8 cellular contexts compared by ENCODE assay signal in genomic region chr19:35644987-35645679, GRCh38. TPM values are rescaled to one million over a fixed set of nuclear protein-coding genes. Genes with fewer than 3 reads are reported as not detected.
DNase-seq lines count a peak whose midpoint lies in the region; ATAC-seq and TF ChIP-seq lines count a peak whose summit lies in the region.

No MANE protein-coding gene starts in this region.

- peaks cover 5 to 29% (median 18%) of the 10 kb centered on the region in 4 donors for H3K4me1 ChIP-seq in liver (ENCODE audit: control insufficient read depth in 4 of 4, insufficient read depth in 4 of 4, low read length in 3 of 4)

- no peaks in the 10 kb centered on the region for H3K9me3 Mint-ChIP-seq in chondrocyte (ENCODE audit: low read depth)

- no peak for DNase-seq in GM12864 (ENCODE audit: low read depth)
- DNase-seq in NCI-H2171 treated with DMSO at 0.1 percent for 48 hours (lab: John Stamatoyannopoulos, UW): peak; percentile 65
- peak; percentile 56 for DNase-seq in activated CD4-positive, alpha-beta T cell treated with anti-CD3 and anti-CD28 coated beads for 1 hour
- DNase-seq in chondrocyte (ENCODE audit: low spot score): no peak
- peak; percentile 75 to 83 for DNase-seq in stimulated activated CD4-positive, alpha-beta T cell treated with anti-CD3 and anti-CD28 coated beads, Interleukin-4, amount 100 ng/mL, for 4 hours

- H3K36me3 Mint-ChIP-seq in chondrocyte (ENCODE audit: low read depth): no peaks in the 10 kb centered on the region

- no peak for TF ChIP-seq RAD21 in liver (IDR thresholded peaks at IDR 0.05)

- ATAC-seq in GM21381 (IDR thresholded peaks at IDR 0.05; ENCODE audit: unreplicated experiment) (no peak), HG03097 (IDR thresholded peaks at IDR 0.05; ENCODE audit: low FRiP score, unreplicated experiment) (no peak)

- no peaks in the 10 kb centered on the region for H3K9me3 ChIP-seq in liver (ENCODE audit: control insufficient read depth in 4 of 4, low read length in 3 of 4)

- H3K27me3 ChIP-seq in liver (ENCODE audit: control insufficient read depth in 4 of 4, insufficient read depth in 4 of 4, low read length in 3 of 4): no peaks in the 10 kb centered on the region

- peak overlapping the region; percentile 92 for H3K27ac Mint-ChIP-seq in chondrocyte (ENCODE audit: unreplicated experiment)

- H3K9ac ChIP-seq in liver (ENCODE audit: low read depth in 1 of 2, low read length in 2 of 2): peak overlapping the region in 1 of 2 donors; percentile 64

- H3K27me3 Mint-ChIP-seq in chondrocyte (ENCODE audit: low read depth): no peaks in the 10 kb centered on the region

- H3K4me3 ChIP-seq in GM12864 (ENCODE audit: low read depth, low read length): peak overlapping the region; percentile 52
- peak overlapping the region; percentile 67 to 83 (median 75) for H3K4me3 ChIP-seq in liver (ENCODE audit: low read depth in 1 of 3, low read length in 3 of 3)

- WGBS in liver: 21% methylated on average over 20 of the region's 20 CpGs

- peaks cover 24% of the 10 kb centered on the region for H3K4me1 Mint-ChIP-seq in chondrocyte (ENCODE audit: low read depth)

- H3K36me3 ChIP-seq in liver (ENCODE audit: control insufficient read depth in 4 of 4, insufficient read depth in 3 of 4, low read depth in 1 of 4, low read length in 3 of 4): no peaks in the 10 kb centered on the region

- TF ChIP-seq CTCF in GM12864 (IDR thresholded peaks at IDR 0.05; ENCODE audit: low read depth, low read length, missing control alignments) (no peak), chondrocyte (IDR thresholded peaks at IDR 0.05) (no peak), liver (IDR thresholded peaks at IDR 0.05; ENCODE audit: low read depth, low read length, missing input control) (no peak)

- H3K4me3 Mint-ChIP-seq in chondrocyte (ENCODE audit: unreplicated experiment): peak overlapping the region; percentile 76

- peak overlapping the region; percentile 92 to 93 for H3K27ac ChIP-seq in liver (ENCODE audit: low read depth in 1 of 2, low read length in 2 of 2)

TF ChIP-seq in liver, 16 proteins besides CTCF, POLR2A, EP300 and RAD21:
- TF ChIP-seq FOXA2 (IDR thresholded peaks at IDR 0.05): no peak
- TF ChIP-seq RXRA (IDR thresholded peaks at IDR 0.05): no peak
- no peak for TF ChIP-seq GABPA (IDR thresholded peaks at IDR 0.05 in 1 of 2, conservative IDR thresholded peaks at IDR 0.05 in 1 of 2)
- no peak for TF ChIP-seq JUND (IDR thresholded peaks at IDR 0.05)
- TF ChIP-seq FOXA1 (IDR thresholded peaks at IDR 0.05): no peak
- no peak for TF ChIP-seq SP1 (IDR thresholded peaks at IDR 0.05)
- TF ChIP-seq REST (IDR thresholded peaks at IDR 0.05): no peak
- TF ChIP-seq TAF1 (conservative IDR thresholded peaks at IDR 0.05): no peak
- no peak for TF ChIP-seq HNF4G (IDR thresholded peaks at IDR 0.05)
- TF ChIP-seq MAX (IDR thresholded peaks at IDR 0.05): no peak
- no peak for TF ChIP-seq ATF3 (IDR thresholded peaks at IDR 0.05)
- no peak for TF ChIP-seq ZBTB33 (IDR thresholded peaks at IDR 0.05)
- no peak for TF ChIP-seq HNF4A (conservative IDR thresholded peaks at IDR 0.05)
- TF ChIP-seq NR2F2 (IDR thresholded peaks at IDR 0.05): no peak
- TF ChIP-seq EGR1 (IDR thresholded peaks at IDR 0.05; ENCODE audit: low read depth in 2 of 2): no peak
- TF ChIP-seq YY1 (IDR thresholded peaks at IDR 0.05): no peak

RNA-seq across cellular contexts. Expression of gene COX6B1, which starts 3.0 kb away (rescaled TPM):
- total RNA-seq in chondrocyte (266 to 279 TPM (median 268 TPM) in 3 replicates), liver (100 to 1,000 TPM; 139 to 191 TPM)
- polyA plus RNA-seq in liver: 100 to 1,000 TPM; 451 to 518 TPM

RNA-seq across cellular contexts. Expression of gene ETV2, which starts 3.6 kb away (rescaled TPM):
- total RNA-seq in chondrocyte (1.5 to 1.7 TPM (median 1.6 TPM) in 3 replicates), liver (under 1 TPM; 0.17 to 0.70 TPM)
- 1 to 10 TPM; 1.6 to 1.8 TPM for polyA plus RNA-seq in liver

RNA-seq across cellular contexts. Expression of gene RBM42, which starts 16.3 kb away (rescaled TPM):
- total RNA-seq in chondrocyte (75.4 to 92.2 TPM (median 91.3 TPM) in 3 replicates), liver (10 to 100 TPM; 20.1 TPM)
- polyA plus RNA-seq in liver: 10 to 100 TPM; 17.8 to 34.7 TPM

RNA-seq across cellular contexts. Expression of gene UPK1A, which starts 21.2 kb away (rescaled TPM):
- total RNA-seq in chondrocyte: 0.65 TPM in 1 of 3 replicates, not detected in the others
- total RNA-seq in liver: under 1 TPM in 1 of 2 donors, not detected in 1; 0.56 TPM
- under 1 TPM in 1 of 2 donors, not detected in 1; 0.10 TPM for polyA plus RNA-seq in liver

RNA-seq across cellular contexts. Expression of gene HAUS5, which starts 32.6 kb away (rescaled TPM):
- total RNA-seq in chondrocyte: 7.7 to 17.2 TPM (median 8.4 TPM) in 3 replicates
- 1 to 10 TPM; 2.5 to 7.3 TPM for total RNA-seq in liver
- 1 to 10 TPM; 1.9 to 2.2 TPM for polyA plus RNA-seq in liver

Comparison
In these comparisons a context has a peak if more than half of its experiments do, and no peak if none do; other contexts are left out.
1. DNase-seq: peak in NCI-H2171 treated with DMSO at 0.1 percent for 48 hours (single experiment), activated CD4-positive, alpha-beta T cell treated with anti-CD3 and anti-CD28 coated beads for 1 hour (single experiment) and stimulated activated CD4-positive, alpha-beta T cell treated with anti-CD3 and anti-CD28 coated beads, Interleukin-4, amount 100 ng/mL, for 4 hours (2 of 2); none in GM12864 (single experiment) and chondrocyte (single experiment).